13 cellular contexts compared by ENCODE assay signal in genomic region chr1:110734146-110734680, GRCh38. TPM values are rescaled to one million over a fixed set of nuclear protein-coding genes. Genes with fewer than 3 reads are reported as not detected.
"Had no signal": no experiment of that assay in that cellular context is flagged by ENCODE, and none has a peak within 500 bp of the region (broad histone marks: within the 10 kb centered on the region; RNA-seq: fewer than 3 reads in every experiment).

No MANE protein-coding gene starts in this region.

- DNase-seq: activated B cell treated with CpG ODN at 0.5 μM for 24 hours; activated CD4-positive, alpha-beta T cell treated with anti-CD3 and anti-CD28 coated beads, Interleukin-2, amount 10 ng/mL, durations not matched to agents 24 days and 14 days; activated naive CD4-positive, alpha-beta T cell treated with Interleukin-2 at 50 U/mL for 16 hours; colonic mucosa; effector CD4-positive, alpha-beta T cell; left ventricle myocardium inferior; mesendoderm; stimulated activated CD4-positive, alpha-beta T cell treated with anti-CD3 and anti-CD28 coated beads, Interleukin-12 subunit alpha, Interleukin-12 subunit beta, amount 100 ng/mL, for 4 hours; stimulated activated naive CD4-positive, alpha-beta T cell; transverse colon had no signal

- H3K27ac Mint-ChIP-seq: activated B cell treated with CpG ODN at 0.5 μM for 24 hours; activated CD4-positive, alpha-beta T cell treated with anti-CD3 and anti-CD28 coated beads, Interleukin-2, amount 10 ng/mL, durations not matched to agents 24 days and 14 days had no signal

- H3K9me3 Mint-ChIP-seq: activated B cell treated with CpG ODN at 0.5 μM for 24 hours; activated CD4-positive, alpha-beta T cell treated with anti-CD3 and anti-CD28 coated beads, Interleukin-2, amount 10 ng/mL, durations not matched to agents 24 days and 14 days had no signal

- H3K4me3 Mint-ChIP-seq: activated B cell treated with CpG ODN at 0.5 μM for 24 hours; activated CD4-positive, alpha-beta T cell treated with anti-CD3 and anti-CD28 coated beads, Interleukin-2, amount 10 ng/mL, durations not matched to agents 24 days and 14 days had no signal

- H3K4me1 Mint-ChIP-seq: activated B cell treated with CpG ODN at 0.5 μM for 24 hours; activated CD4-positive, alpha-beta T cell treated with anti-CD3 and anti-CD28 coated beads, Interleukin-2, amount 10 ng/mL, durations not matched to agents 24 days and 14 days had no signal

RNA-seq across cellular contexts. Expression of gene KCNA3, which starts 59.5 kb away (rescaled TPM):
- total RNA-seq: osteoblast, pulmonary artery endothelial cell had no signal
- polyA plus RNA-seq: keratinocyte had no signal
